Comparison of ENCODE assay signal across 10 cellular contexts in the genomic region with DNA sequence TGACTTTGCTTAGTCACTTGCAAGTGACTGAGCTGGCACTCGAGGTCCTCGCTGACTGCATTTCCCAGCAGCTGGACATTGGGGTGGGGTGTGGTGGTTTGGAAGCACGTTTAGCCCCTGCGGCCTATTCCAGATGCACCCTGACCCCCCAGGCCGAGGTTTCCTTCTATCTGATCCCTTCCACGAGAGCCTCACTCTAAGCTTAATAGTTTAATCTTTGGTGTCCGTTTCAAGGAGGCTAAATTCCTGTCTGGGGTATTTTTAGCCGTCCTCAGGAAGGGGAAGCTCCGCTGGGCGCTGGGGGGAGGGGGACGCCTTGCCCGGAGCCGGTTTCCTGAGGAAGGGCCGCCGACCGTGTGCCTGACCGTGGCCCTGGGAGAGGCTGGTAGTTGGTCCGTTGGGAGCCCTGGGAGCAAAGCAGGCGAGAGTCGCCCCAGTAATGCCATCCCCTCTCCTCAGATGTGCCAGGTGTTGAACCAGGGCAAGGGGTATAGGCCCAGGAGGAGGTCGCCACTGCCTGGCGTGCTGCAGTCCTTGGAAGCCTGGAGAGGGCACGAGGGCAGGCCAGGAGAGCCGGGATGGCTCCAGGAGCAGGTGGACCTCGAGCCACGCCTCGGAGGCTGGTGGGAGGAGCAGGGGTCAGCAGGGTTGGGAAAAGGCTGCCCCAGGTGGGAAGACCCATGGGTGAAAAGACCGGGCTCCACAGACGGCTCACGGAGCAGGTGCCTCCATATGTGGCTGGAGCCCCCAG. TPM values are rescaled to one million over a fixed set of nuclear protein-coding genes. Genes with fewer than 3 reads are reported as not detected.
DNase-seq lines count a peak whose midpoint lies in the region; ATAC-seq and TF ChIP-seq lines count a peak whose summit lies in the region.
"Had no signal": no experiment of that assay in that cellular context is flagged by ENCODE, and none has a peak within 500 bp of the region (broad histone marks: within the 10 kb centered on the region; RNA-seq: fewer than 3 reads in every experiment).

No MANE protein-coding gene starts in this region.

- H3K9me3 ChIP-seq in testis (no peaks in the 10 kb centered on the region), SJCRH30 (replicated peaks) (no peaks in the 10 kb centered on the region)

- H3K36me3 ChIP-seq in testis (ENCODE audit: low read depth, missing control alignments), result no peaks in the 10 kb centered on the region
- no peaks in the 10 kb centered on the region for H3K36me3 ChIP-seq in SJCRH30

- no peak for ATAC-seq in HG03045 (IDR thresholded peaks at IDR 0.05; ENCODE audit: unreplicated experiment)
- no peak for ATAC-seq in HG02588 (IDR thresholded peaks at IDR 0.05; ENCODE audit: unreplicated experiment)
- ATAC-seq: activated CD8-positive, alpha-beta T cell treated with anti-CD3 and anti-CD28 coated beads, Interleukin-2, amount 10 ng/mL, durations not matched to agents 7 days and 5 days had no signal

- H3K27me3 ChIP-seq in testis (no peaks in the 10 kb centered on the region), SJCRH30 (no peaks in the 10 kb centered on the region)

- intact Hi-C loops in testis (cut with DNase I; ENCODE audit: low total_unique reads), result no loop called here

- H3K4me3 ChIP-seq in testis (no peak overlapping the region), SJCRH30 (no peak overlapping the region)

- DNase-seq in MV-4-11 (lab: John Stamatoyannopoulos, UW) (peak; percentile 22), dermis blood vessel endothelial cell (peak; percentile 78), medulla oblongata (ENCODE audit: extremely low spot score) (peak; percentile 45), testis (peak; percentile 29), SJCRH30 (no peak)
- DNase-seq in activated CD4-positive, alpha-beta T cell treated with anti-CD3 and anti-CD28 coated beads for 48 hours, result no peak
- DNase-seq: activated CD8-positive, alpha-beta T cell treated with anti-CD3 and anti-CD28 coated beads, Interleukin-2, amount 10 ng/mL, durations not matched to agents 7 days and 5 days; DND-41 had no signal

- H3K4me1 ChIP-seq in testis (peaks cover 19% of the 10 kb centered on the region), SJCRH30 (no peaks in the 10 kb centered on the region)

- no peak for TF ChIP-seq CTCF in testis (IDR thresholded peaks at IDR 0.05)

- TF ChIP-seq POLR2A in testis (IDR thresholded peaks at IDR 0.05), result no peak

- 71% methylated on average over 23 to 30 of the region's 30 CpGs for WGBS in testis, 2 donors

- H3K27ac ChIP-seq in testis, result peak overlapping the region in 1 of 2 donors; percentile 35
- H3K27ac ChIP-seq in SJCRH30, result no peak overlapping the region

RNA-seq across cellular contexts. Expression of a gene that starts 37.2 kb away (rescaled TPM):
- 77.3 and 127 TPM in 2 replicates for total RNA-seq in dermis blood vessel endothelial cell
- total RNA-seq in testis, result 10 to 100 TPM; 13.1 to 17.7 TPM
- 23.5 TPM for polyA plus RNA-seq in testis (ENCODE audit: insufficient read depth, low read depth, low replicate concordance)
- 96.9 and 102 TPM in 2 replicates for total RNA-seq in SJCRH30 (2014; rRNA removed; shearing (Covaris generic))

Comparison
In these comparisons a context has a peak if more than half of its experiments do, and no peak if none do; other contexts are left out.
1. DNase-seq: peak in MV-4-11 (single experiment), dermis blood vessel endothelial cell (single experiment), medulla oblongata (single experiment) and testis (single experiment); none in SJCRH30 (0 of 2) and activated CD4-positive, alpha-beta T cell treated with anti-CD3 and anti-CD28 coated beads for 48 hours (single experiment).